ENCODE assay signal across 30 cellular contexts in genomic region chr3:178540184-178540583, GRCh38. TPM values are rescaled to one million over a fixed set of nuclear protein-coding genes. Genes with fewer than 3 reads are reported as not detected.
"Had no signal": no experiment of that assay in that cellular context is flagged by ENCODE, and none has a peak within 500 bp of the region (broad histone marks: within the 10 kb centered on the region; RNA-seq: fewer than 3 reads in every experiment).

No MANE protein-coding gene starts in this region.

- H3K9me3 ChIP-seq: esophagus squamous epithelium, gastrocnemius medialis, heart right ventricle, left lung, lower lobe of right lung had no signal

- H3K36me3 Mint-ChIP-seq: naive thymus-derived CD4-positive, alpha-beta T cell had no signal

- H3K9me3 Mint-ChIP-seq: effector memory CD8-positive, alpha-beta T cell; endodermal cell had no signal

- FAIRE-seq: colon, endometrium, keratinocyte had no signal

- H3K4me3 Mint-ChIP-seq: effector memory CD8-positive, alpha-beta T cell; endodermal cell; naive thymus-derived CD4-positive, alpha-beta T cell had no signal

- H3K4me1 ChIP-seq: left lung, lower lobe of right lung had no signal

- H3K27ac Mint-ChIP-seq: effector memory CD8-positive, alpha-beta T cell; endodermal cell; naive thymus-derived CD4-positive, alpha-beta T cell had no signal

- ATAC-seq: effector memory CD8-positive, alpha-beta T cell; esophagus mucosa; gastrocnemius medialis; heart right ventricle; left cardiac atrium; left lung; left ventricle myocardium superior; lower lobe of right lung; naive thymus-derived CD4-positive, alpha-beta T cell had no signal

- H3K36me3 ChIP-seq: esophagus squamous epithelium, gastrocnemius medialis, heart right ventricle, left lung, lower lobe of right lung had no signal

- H3K27ac ChIP-seq: coronary artery, epithelial cell of prostate, esophagus squamous epithelium, gastrocnemius medialis, heart right ventricle, left lung, lower lobe of right lung had no signal

- H3K4me3 ChIP-seq: coronary artery, esophagus squamous epithelium, gastrocnemius medialis, heart right ventricle, left lung, lower lobe of right lung had no signal

- DNase-seq: dermis blood vessel endothelial cell; dorsolateral prefrontal cortex; effector CD8-positive, alpha-beta T cell; effector memory CD8-positive, alpha-beta T cell; endodermal cell; erythroblast; esophagus squamous epithelium; foreskin fibroblast; foreskin melanocyte; gastrocnemius medialis; glutamatergic neuron; head of caudate nucleus; heart right ventricle; hippocampal formation; left cardiac atrium; left lung; left ventricle myocardium superior; lower lobe of right lung; mesenchymal stem cell; midbrain; naive thymus-derived CD4-positive, alpha-beta T cell had no signal

- H3K27me3 ChIP-seq: heart right ventricle had no signal

RNA-seq across cellular contexts. Expression of gene KCNMB2, which starts 3.9 kb away (rescaled TPM):
- total RNA-seq: dermis blood vessel endothelial cell; endodermal cell; esophagus mucosa; gastrocnemius medialis; lower leg skin; lung microvascular endothelial cell; mononuclear cell; naive thymus-derived CD4-positive, alpha-beta T cell had no signal
- polyA plus RNA-seq: keratinocyte; naive thymus-derived CD4-positive, alpha-beta T cell had no signal
